Comparison of ENCODE assay signal across 1 cellular context in genomic region chr17:79026345-79027273, GRCh38.
TF ChIP-seq lines count a peak whose summit lies in the region.

No MANE protein-coding gene starts in this region.

TF ChIP-seq in HepG2, 621 proteins besides CTCF, POLR2A, EP300 and RAD21 (continued from another document and continues in another):
- TF ChIP-seq UBTF (CRISPR knock-in tag; IDR thresholded peaks at IDR 0.05) (peak; percentile 64), ZNF260 (CRISPR knock-in tag; IDR thresholded peaks at IDR 0.05; ENCODE audit: borderline replicate concordance, low read depth) (no peak), ZMAT3 (CRISPR knock-in tag; conservative IDR thresholded peaks at IDR 0.05) (peak; percentile 66; the same call in 1 of the 2 replicates), ZBTB4 (CRISPR knock-in tag; IDR thresholded peaks at IDR 0.05; ENCODE audit: borderline replicate concordance) (peak; percentile 95; the same call in 1 of the 2 replicates), PBX3 (CRISPR knock-in tag; IDR thresholded peaks at IDR 0.05; ENCODE audit: borderline replicate concordance) (no peak), SMAD1 (CRISPR knock-in tag; IDR thresholded peaks at IDR 0.05; ENCODE audit: borderline replicate concordance, low read depth) (no peak), ZNF652 (CRISPR knock-in tag; IDR thresholded peaks at IDR 0.05; ENCODE audit: borderline replicate concordance, low read depth) (no peak), ZFX (CRISPR knock-in tag; IDR thresholded peaks at IDR 0.05; ENCODE audit: low read depth) (peak; percentile 59; the same call in 1 of the 2 replicates), ATAD3A (CRISPR knock-in tag; IDR thresholded peaks at IDR 0.05) (no peak), ZNF816 (CRISPR knock-in tag; IDR thresholded peaks at IDR 0.05; ENCODE audit: borderline replicate concordance) (no peak), ARID4A (CRISPR knock-in tag; IDR thresholded peaks at IDR 0.05; ENCODE audit: borderline replicate concordance) (peak; percentile 74), BCLAF1 (IDR thresholded peaks at IDR 0.05) (no peak), ATF2 (CRISPR knock-in tag; IDR thresholded peaks at IDR 0.05) (peak; percentile 94), RBM22 (optimal IDR thresholded peaks at IDR 0.05; ENCODE audit: low read length) (no peak), JARID2 (CRISPR knock-in tag; IDR thresholded peaks at IDR 0.05; ENCODE audit: insufficient replicate concordance) (peak; percentile 9), AHDC1 (CRISPR knock-in tag; IDR thresholded peaks at IDR 0.05; ENCODE audit: borderline replicate concordance) (peak; percentile 52; the same call in 1 of the 2 replicates), NR2F6 (IDR thresholded peaks at IDR 0.05) (peak; percentile 72; the same call in 1 of the 2 replicates), NR2F6 (CRISPR knock-in tag; IDR thresholded peaks at IDR 0.05) (peak; percentile 73), ZFP91 (CRISPR knock-in tag; IDR thresholded peaks at IDR 0.05; ENCODE audit: borderline replicate concordance) (peak; percentile 58), ZNF75D (CRISPR knock-in tag; IDR thresholded peaks at IDR 0.05; ENCODE audit: borderline replicate concordance) (no peak), SETDB1 (CRISPR knock-in tag; IDR thresholded peaks at IDR 0.05; ENCODE audit: borderline replicate concordance) (no peak), TAF1 (CRISPR knock-in tag; IDR thresholded peaks at IDR 0.05) (peak; percentile 70), CAMTA2 (CRISPR knock-in tag; IDR thresholded peaks at IDR 0.05; ENCODE audit: borderline replicate concordance) (no peak), DBP (CRISPR knock-in tag; IDR thresholded peaks at IDR 0.05; ENCODE audit: not compliant biosample characterization) (no peak), STAG1 (CRISPR knock-in tag; IDR thresholded peaks at IDR 0.05) (no peak)
